In the genomic region with DNA sequence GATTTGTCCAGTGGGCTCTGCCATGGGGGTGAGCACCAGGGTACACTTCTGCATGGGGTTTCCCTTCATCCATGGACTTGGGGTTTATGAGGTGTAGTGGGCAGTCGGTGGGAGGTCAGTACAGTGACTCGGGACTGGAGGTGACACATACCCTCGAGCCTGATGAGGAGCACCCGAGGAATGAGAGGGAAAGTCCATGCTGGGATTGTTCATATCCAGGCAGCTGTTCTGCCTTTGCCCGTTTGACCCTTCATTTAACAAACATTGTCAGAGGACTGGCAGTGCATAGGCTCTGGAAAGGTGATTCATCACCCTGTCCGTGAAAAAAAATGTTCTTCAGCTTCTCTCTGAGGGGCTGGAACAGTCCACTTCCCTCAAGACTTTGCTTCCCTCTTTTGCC, we compare ENCODE assay signal across 8 cellular contexts. TPM values are rescaled to one million over a fixed set of nuclear protein-coding genes. Genes with fewer than 3 reads are reported as not detected.
DNase-seq lines count a peak whose midpoint lies in the region; ATAC-seq, FAIRE-seq and TF ChIP-seq lines count a peak whose summit lies in the region.

No MANE protein-coding gene starts in this region.

- FAIRE-seq in small intestine (lab: Jason Lieb, UNC) = no peak

- H3K27ac ChIP-seq in GM23338 (ENCODE audit: low read depth) = no peak overlapping the region
- H3K27ac ChIP-seq in small intestine (ENCODE audit: low read depth in 1 of 2, low read length in 1 of 2) = peak overlapping the region in 1 of 2 donors; percentile 52

- H3K27me3 Mint-ChIP-seq in GM23338 (ENCODE audit: insufficient read depth, low read depth, poor library complexity) = peaks cover 41% of the 10 kb centered on the region
- peaks cover 60% of the 10 kb centered on the region for H3K27me3 Mint-ChIP-seq in activated CD8-positive, alpha-beta T cell treated with anti-CD3 and anti-CD28 coated beads, Interleukin-2, amount 10 ng/mL, durations not matched to agents 7 days and 5 days (ENCODE audit: low read depth)

- 15 to 43% (median 37%) methylated on average over 6 of the region's 6 CpGs for WGBS in small intestine, 3 donors

- H3K79me2 ChIP-seq in GM23338 (replicated peaks; ENCODE audit: insufficient read depth) = no peaks in the 10 kb centered on the region

- H2AFZ ChIP-seq in GM23338 = no peak overlapping the region

- CTCF ChIA-PET in HEK293T (lab: Yijun Ruan, JAX) = interaction anchor here (0.6 kb wide), 1 partner anchor 150 kb away, joined by 5 read pairs; no protein-coding TSS in a partner anchor
- CTCF ChIA-PET in activated CD8-positive, alpha-beta T cell treated with anti-CD3 and anti-CD28 coated beads, Interleukin-2, amount 10 ng/mL, durations not matched to agents 7 days and 5 days (lab: Charles Lee) = interaction anchor here (1.6 to 1.9 kb wide), 2 partner anchors 8 to 23 kb away, joined by 4 to 7 read pairs; no protein-coding TSS in a partner anchor

- H3K9ac ChIP-seq in adipocyte (ENCODE audit: low read length) = peak overlapping the region; percentile 95

- H4K20me1 ChIP-seq in GM23338 (replicated peaks; ENCODE audit: insufficient read depth) = no peaks in the 10 kb centered on the region

- DNase-seq in GM23338 (ENCODE audit: low spot score) (no peak), adipocyte (ENCODE audit: low read depth) (peak; percentile 76), hepatic stellate cell (ENCODE audit: low spot score) (peak; percentile 76), small intestine (peak; percentile 30), HEK293T (ENCODE audit: extremely low spot score) (no peak), hippocampal formation (lab: John Stamatoyannopoulos, UW) (no peak)
- DNase-seq in activated CD8-positive, alpha-beta T cell treated with anti-CD3 and anti-CD28 coated beads, Interleukin-2, amount 10 ng/mL, durations not matched to agents 7 days and 5 days = no peak

- H3K4me1 ChIP-seq in GM23338 (ENCODE audit: insufficient read depth) (peaks cover 17% of the 10 kb centered on the region), adipocyte (ENCODE audit: control insufficient read depth, insufficient read depth, low read length) (peaks cover 50% of the 10 kb centered on the region), small intestine (ENCODE audit: control insufficient read depth in 2 of 2, insufficient read depth in 1 of 2, low read depth in 1 of 2, low read length in 1 of 2) (peaks cover 0 to 2% of the 10 kb centered on the region in 2 donors)

- no peaks in the 10 kb centered on the region for H3K9me2 ChIP-seq in GM23338 (ENCODE audit: insufficient read depth)

- peak overlapping the region; percentile 46; the same call in 1 of the 3 replicates for H3K4me3 Mint-ChIP-seq in GM23338
- H3K4me3 Mint-ChIP-seq in activated CD8-positive, alpha-beta T cell treated with anti-CD3 and anti-CD28 coated beads, Interleukin-2, amount 10 ng/mL, durations not matched to agents 7 days and 5 days = no peak overlapping the region

- H3K36me3 ChIP-seq in GM23338 (ENCODE audit: insufficient read depth) (no peaks in the 10 kb centered on the region), adipocyte (ENCODE audit: control insufficient read depth, insufficient read depth, low read length, severe bottlenecking) (no peaks in the 10 kb centered on the region), small intestine (ENCODE audit: control insufficient read depth in 2 of 2, insufficient read depth in 2 of 2, low read length in 2 of 2) (no peaks in the 10 kb centered on the region)

- POLR2A ChIA-PET in HEK293T (lab: Yijun Ruan, JAX) = interaction anchor here (1.0 kb wide), 1 partner anchor 63 kb away, joined by 3 read pairs; no protein-coding TSS in a partner anchor
- POLR2A ChIA-PET in activated CD8-positive, alpha-beta T cell treated with anti-CD3 and anti-CD28 coated beads, Interleukin-2, amount 10 ng/mL, durations not matched to agents 7 days and 5 days (lab: Charles Lee) = no interaction called here

- H3F3A ChIP-seq in GM23338 (replicated peaks; ENCODE audit: low read depth) = peaks cover 13% of the 10 kb centered on the region; the same call in 1 of the 2 replicates

- H3K27me3 ChIP-seq in GM23338 (ENCODE audit: insufficient read depth) (peaks cover 48% of the 10 kb centered on the region), adipocyte (replicated peaks; ENCODE audit: control insufficient read depth, insufficient read depth, low read length) (no peaks in the 10 kb centered on the region), small intestine (ENCODE audit: control insufficient read depth in 2 of 2, insufficient read depth in 2 of 2, low read length in 2 of 2) (peaks cover 3 to 15% of the 10 kb centered on the region in 2 donors)

- H3K4me3 ChIP-seq in GM23338 (no peak overlapping the region), adipocyte (ENCODE audit: low read length) (peak overlapping the region; percentile 93), small intestine (ENCODE audit: low read depth in 1 of 2, low read length in 2 of 2) (no peak overlapping the region)

- H3K27ac Mint-ChIP-seq in GM23338 = no peak overlapping the region
- no peak overlapping the region for H3K27ac Mint-ChIP-seq in activated CD8-positive, alpha-beta T cell treated with anti-CD3 and anti-CD28 coated beads, Interleukin-2, amount 10 ng/mL, durations not matched to agents 7 days and 5 days

- TF ChIP-seq CTCF in GM23338 (conservative IDR thresholded peaks at IDR 0.05; ENCODE audit: low read depth in 2 of 2) = no peak

- ATAC-seq in GM23338 = no peak
- no peak for ATAC-seq in HG02642 (IDR thresholded peaks at IDR 0.05; ENCODE audit: poor library complexity, unreplicated experiment)
- ATAC-seq in activated CD8-positive, alpha-beta T cell treated with anti-CD3 and anti-CD28 coated beads, Interleukin-2, amount 10 ng/mL, durations not matched to agents 7 days and 5 days = no peak

- no peak overlapping the region; the same call in 1 of the 2 replicates for H3K4me2 ChIP-seq in GM23338

- no peaks in the 10 kb centered on the region for H3K9me3 ChIP-seq in adipocyte (ENCODE audit: control insufficient read depth, low read length)
- H3K9me3 ChIP-seq in small intestine (ENCODE audit: control insufficient read depth, low read depth) = no peaks in the 10 kb centered on the region

- no peaks in the 10 kb centered on the region for H3K36me3 Mint-ChIP-seq in GM23338 (ENCODE audit: low read depth)
- no peaks in the 10 kb centered on the region for H3K36me3 Mint-ChIP-seq in activated CD8-positive, alpha-beta T cell treated with anti-CD3 and anti-CD28 coated beads, Interleukin-2, amount 10 ng/mL, durations not matched to agents 7 days and 5 days (ENCODE audit: low read depth)

- no peaks in the 10 kb centered on the region for H3K9me3 Mint-ChIP-seq in GM23338
- no peaks in the 10 kb centered on the region for H3K9me3 Mint-ChIP-seq in activated CD8-positive, alpha-beta T cell treated with anti-CD3 and anti-CD28 coated beads, Interleukin-2, amount 10 ng/mL, durations not matched to agents 7 days and 5 days (ENCODE audit: insufficient read depth)

- peaks cover 20% of the 10 kb centered on the region for H3K4me1 Mint-ChIP-seq in GM23338
- H3K4me1 Mint-ChIP-seq in activated CD8-positive, alpha-beta T cell treated with anti-CD3 and anti-CD28 coated beads, Interleukin-2, amount 10 ng/mL, durations not matched to agents 7 days and 5 days (ENCODE audit: low read depth) = peaks cover 25% of the 10 kb centered on the region

TF ChIP-seq in GM23338, 12 proteins besides CTCF, POLR2A, EP300 and RAD21 (continues in another document):
- no peak for TF ChIP-seq ZNF331 (CRISPR knock-in tag; IDR thresholded peaks at IDR 0.05; ENCODE audit: low read depth)
- no peak for TF ChIP-seq JUNB (IDR thresholded peaks at IDR 0.05; ENCODE audit: unreplicated experiment)

TF ChIP-seq in HEK293T, 16 proteins besides CTCF, POLR2A, EP300 and RAD21:
- TF ChIP-seq LEF1 (IDR thresholded peaks at IDR 0.05; ENCODE audit: borderline replicate concordance) = no peak
- TF ChIP-seq FOXK2 (IDR thresholded peaks at IDR 0.05) = no peak
- no peak for TF ChIP-seq SP1 (IDR thresholded peaks at IDR 0.05)
- TF ChIP-seq ELF4 (IDR thresholded peaks at IDR 0.05) = no peak
- TF ChIP-seq HDGF (IDR thresholded peaks at IDR 0.05; ENCODE audit: borderline replicate concordance) = no peak
- TF ChIP-seq, protein P1, sequence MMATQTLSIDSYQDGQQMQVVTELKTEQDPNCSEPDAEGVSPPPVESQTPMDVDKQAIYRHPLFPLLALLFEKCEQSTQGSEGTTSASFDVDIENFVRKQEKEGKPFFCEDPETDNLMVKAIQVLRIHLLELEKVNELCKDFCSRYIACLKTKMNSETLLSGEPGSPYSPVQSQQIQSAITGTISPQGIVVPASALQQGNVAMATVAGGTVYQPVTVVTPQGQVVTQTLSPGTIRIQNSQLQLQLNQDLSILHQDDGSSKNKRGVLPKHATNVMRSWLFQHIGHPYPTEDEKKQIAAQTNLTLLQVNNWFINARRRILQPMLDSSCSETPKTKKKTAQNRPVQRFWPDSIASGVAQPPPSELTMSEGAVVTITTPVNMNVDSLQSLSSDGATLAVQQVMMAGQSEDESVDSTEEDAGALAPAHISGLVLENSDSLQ (IDR thresholded peaks at IDR 0.05) = no peak
- no peak for TF ChIP-seq ARNT (IDR thresholded peaks at IDR 0.05)
- TF ChIP-seq TARDBP (IDR thresholded peaks at IDR 0.05) = no peak
TF ChIP-seq in HEK293T: peak in this region for 0.

RNA-seq across cellular contexts. Expression of a gene that starts 2.7 kb away (rescaled TPM):
- 42.3 and 45.0 TPM in 2 replicates for total RNA-seq in GM23338 (2014; rRNA removed; shearing (Covaris generic))
- polyA plus RNA-seq in GM23338 (2016; fragmentation: Nextera tagmentation; extraction: Ambion mirVana) (23.4 and 26.0 TPM in 2 replicates), small intestine (1 to 10 TPM; 1.6 to 6.5 (median 2.0) TPM)
- under 1 TPM; 0.23 to 0.71 TPM for total RNA-seq in activated CD8-positive, alpha-beta T cell treated with anti-CD3 and anti-CD28 coated beads, Interleukin-2, amount 10 ng/mL, durations not matched to agents 7 days and 5 days

Comparison
In these comparisons a context has a peak if more than half of its experiments do, and no peak if none do; other contexts are left out.
1. DNase-seq: peak in adipocyte (single experiment), hepatic stellate cell (single experiment) and small intestine (single experiment); none in GM23338 (single experiment), HEK293T (single experiment), activated CD8-positive, alpha-beta T cell treated with anti-CD3 and anti-CD28 coated beads, Interleukin-2, amount 10 ng/mL, durations not matched to agents 7 days and 5 days (single experiment) and hippocampal formation (0 of 2).
2. RNA of a gene that starts 2.7 kb away (total RNA-seq): 42.3 to 45.0 TPM in GM23338; 0.23 to 0.71 TPM in activated CD8-positive, alpha-beta T cell treated with anti-CD3 and anti-CD28 coated beads, Interleukin-2, amount 10 ng/mL, durations not matched to agents 7 days and 5 days; every median in the first group is over 10 times any median in the second.